ENCODE assay signal across 8 cellular contexts in genomic region chr4:47837582-47838294, GRCh38. TPM values are rescaled to one million over a fixed set of nuclear protein-coding genes. Genes with fewer than 3 reads are reported as not detected.
DNase-seq lines count a peak whose midpoint lies in the region; ATAC-seq and TF ChIP-seq lines count a peak whose summit lies in the region.

TSS of gene CORIN (minus strand) at chr4:47838067. CDS start at chr4:47837949, 118 bp downstream.

- no peak for TF ChIP-seq CTCF in epithelial cell of esophagus (IDR thresholded peaks at IDR 0.05; ENCODE audit: insufficient read depth, low read depth, low read length, missing control alignments)

- peaks cover 2% of the 10 kb centered on the region for H3K36me3 Mint-ChIP-seq in T-helper 2 cell treated with Interferon-gamma antibody and Interleukin-4, amounts not matched to agents 5 μg/mL and 100 μg/mL, for 36 hours (ENCODE audit: low read depth)
- H3K36me3 Mint-ChIP-seq in naive thymus-derived CD8-positive, alpha-beta T cell = peaks cover 0 to 5% (median 2%) of the 10 kb centered on the region in 3 donors

- peaks cover 46% of the 10 kb centered on the region for H3K27me3 Mint-ChIP-seq in T-helper 2 cell treated with Interferon-gamma antibody and Interleukin-4, amounts not matched to agents 5 μg/mL and 100 μg/mL, for 36 hours (ENCODE audit: low read depth)
- peaks cover 0 to 16% (median 8%) of the 10 kb centered on the region in 5 donors for H3K27me3 Mint-ChIP-seq in naive thymus-derived CD8-positive, alpha-beta T cell

- peaks cover 18% of the 10 kb centered on the region for H3K4me1 Mint-ChIP-seq in T-helper 2 cell treated with Interferon-gamma antibody and Interleukin-4, amounts not matched to agents 5 μg/mL and 100 μg/mL, for 36 hours (ENCODE audit: low read depth)
- H3K4me1 Mint-ChIP-seq in naive thymus-derived CD8-positive, alpha-beta T cell = peaks cover 5 to 30% (median 26%) of the 10 kb centered on the region in 4 donors

- H3K4me3 ChIP-seq in epithelial cell of esophagus (ENCODE audit: low read length) = peak within 1 kb of the TSS; percentile 58

- H3K4me3 Mint-ChIP-seq in T-helper 2 cell treated with Interferon-gamma antibody and Interleukin-4, amounts not matched to agents 5 μg/mL and 100 μg/mL, for 36 hours = peak within 1 kb of the TSS; percentile 83
- H3K4me3 Mint-ChIP-seq in naive thymus-derived CD8-positive, alpha-beta T cell = peak within 1 kb of the TSS; percentile 84 to 91 (median 88)

- ATAC-seq in HG03025 (IDR thresholded peaks at IDR 0.05; ENCODE audit: low FRiP score, unreplicated experiment) = peak; percentile 10
- peak; percentile 35 to 39 for ATAC-seq in naive thymus-derived CD8-positive, alpha-beta T cell

- H3K27ac Mint-ChIP-seq in T-helper 2 cell treated with Interferon-gamma antibody and Interleukin-4, amounts not matched to agents 5 μg/mL and 100 μg/mL, for 36 hours = no peak within 1 kb of the TSS
- H3K27ac Mint-ChIP-seq in naive thymus-derived CD8-positive, alpha-beta T cell = peak within 1 kb of the TSS in 5 of 10 donors; percentile 11 to 63 (median 60)

- DNase-seq in NCI-H1105 treated with DMSO at 0.1 percent for 48 hours (lab: John Stamatoyannopoulos, UW) (peak; percentile 11), NCI-H1105 (lab: John Stamatoyannopoulos, UW) (no peak), epithelial cell of esophagus (ENCODE audit: low read depth) (peak; percentile 10), GOT3 (lab: John Stamatoyannopoulos, UW) (no peak), NCI-H187 (lab: John Stamatoyannopoulos, UW) (no peak)
- DNase-seq in T-helper 2 cell treated with Interferon-gamma antibody and Interleukin-4, amounts not matched to agents 5 μg/mL and 100 μg/mL, for 36 hours (ENCODE audit: low spot score) = no peak
- peak in 1 of 10 donors; percentile 4 for DNase-seq in naive thymus-derived CD8-positive, alpha-beta T cell

- POLR2A ChIA-PET in naive thymus-derived CD8-positive, alpha-beta T cell (lab: Charles Lee) = no interaction called here

- peaks cover 8% of the 10 kb centered on the region for H3K9me3 Mint-ChIP-seq in T-helper 2 cell treated with Interferon-gamma antibody and Interleukin-4, amounts not matched to agents 5 μg/mL and 100 μg/mL, for 36 hours
- peaks cover 0 to 4% (median 0%) of the 10 kb centered on the region in 9 donors for H3K9me3 Mint-ChIP-seq in naive thymus-derived CD8-positive, alpha-beta T cell

RNA-seq across cellular contexts. Expression of gene CORIN, which starts in this region (rescaled TPM):
- total RNA-seq in naive thymus-derived CD8-positive, alpha-beta T cell = under 1 TPM; 0.31 to 0.49 TPM
- polyA plus RNA-seq in naive thymus-derived CD8-positive, alpha-beta T cell = under 1 TPM in 1 of 3 donors, not detected in 2; 0.05 TPM

Comparison
In these comparisons a context has a peak if more than half of its experiments do, and no peak if none do; other contexts are left out.
1. DNase-seq: peak in NCI-H1105 treated with DMSO at 0.1 percent for 48 hours (single experiment) and epithelial cell of esophagus (single experiment); none in NCI-H1105 (single experiment), T-helper 2 cell treated with Interferon-gamma antibody and Interleukin-4, amounts not matched to agents 5 μg/mL and 100 μg/mL, for 36 hours (single experiment), GOT3 (single experiment) and NCI-H187 (0 of 2).
2. Peak in ATAC-seq in naive thymus-derived CD8-positive, alpha-beta T cell; RNA of the gene not detected or under 1 TPM.